19 cellular contexts compared by ENCODE assay signal in the genomic region with DNA sequence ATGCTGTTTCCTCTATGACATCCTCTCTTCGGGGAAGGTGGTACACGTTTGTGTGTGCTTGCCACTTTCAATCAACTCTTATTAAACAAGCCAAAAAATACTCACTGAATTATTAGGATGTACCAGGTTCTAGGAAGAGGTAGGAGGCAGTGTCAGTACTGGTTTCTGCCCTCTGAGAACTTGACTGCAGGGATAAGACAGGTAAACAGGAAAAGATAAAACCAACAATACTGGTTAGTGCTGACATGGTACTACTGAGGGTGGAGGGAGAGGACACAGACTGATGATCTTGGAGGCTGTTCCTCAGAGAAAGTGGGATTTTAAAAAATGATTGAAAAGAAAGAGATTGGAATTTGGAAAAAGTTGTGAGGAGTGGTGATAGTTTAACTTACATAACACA.
"Had no signal": no experiment of that assay in that cellular context is flagged by ENCODE, and none has a peak within 500 bp of the region (broad histone marks: within the 10 kb centered on the region; RNA-seq: fewer than 3 reads in every experiment).

No MANE protein-coding gene starts in this region.

- H3K36me3 Mint-ChIP-seq: natural killer cell treated with Interleukin-12 subunit alpha and Interleukin-12 subunit beta and Interleukin-15 and Interleukin-18, amount 100 ng/mL, for 72 hours; stimulated activated naive B cell treated with anti-CD40 and anti-IgM and Interleukin-4, amounts not matched to agents 10 μg/mL and 1 μg/mL and 100 μg/mL, for 72 hours had no signal

- ATAC-seq: activated naive CD4-positive, alpha-beta T cell treated with anti-CD3 and anti-CD28 coated beads, Interleukin-2, amount 50 U/mL, for 72 hours; foreskin keratinocyte; natural killer cell treated with Interleukin-12 subunit alpha and Interleukin-12 subunit beta and Interleukin-15 and Interleukin-18, amount 100 ng/mL, for 72 hours; stimulated activated naive B cell treated with anti-CD40 and anti-IgM and Interleukin-4, amounts not matched to agents 10 μg/mL and 1 μg/mL and 100 μg/mL, for 72 hours had no signal

- H3K27ac ChIP-seq: brain microvascular endothelial cell, foreskin keratinocyte, left ventricle myocardium inferior, transverse colon had no signal

- H3K4me3 Mint-ChIP-seq: central memory CD8-positive, alpha-beta T cell; natural killer cell treated with Interleukin-12 subunit alpha and Interleukin-12 subunit beta and Interleukin-15 and Interleukin-18, amount 100 ng/mL, for 72 hours; stimulated activated naive B cell treated with anti-CD40 and anti-IgM and Interleukin-4, amounts not matched to agents 10 μg/mL and 1 μg/mL and 100 μg/mL, for 72 hours had no signal

- FAIRE-seq: endothelial cell of umbilical vein had no signal

- H3K36me3 ChIP-seq: brain microvascular endothelial cell, left ventricle myocardium inferior, transverse colon had no signal

- DNase-seq: activated CD4-positive, CD25-positive, alpha-beta regulatory T cell treated with anti-CD3 and anti-CD28 coated beads, Interleukin-2, amount 50 U/mL, for 72 hours; activated CD8-positive, alpha-beta memory T cell treated with anti-CD3 and anti-CD28 coated beads for 24 hours; anterior cingulate cortex; brain microvascular endothelial cell; cortex of kidney; effector CD4-positive, alpha-beta T cell; foreskin keratinocyte; glutamatergic neuron; left ventricle myocardium inferior; retina; stimulated activated CD4-positive, alpha-beta T cell treated with anti-CD3 and anti-CD28 coated beads, Interleukin-2, amount 100 ng/mL, for 48 hours; stimulated activated naive B cell treated with anti-CD40 and anti-IgM and Interleukin-4, amounts not matched to agents 10 μg/mL and 1 μg/mL and 100 μg/mL, for 72 hours; T1000; transverse colon had no signal

- H3K27ac Mint-ChIP-seq: activated T-helper 2 cell treated with anti-CD3 and anti-CD28 coated beads, Interferon-gamma antibody, Interleukin-2, Interleukin-4, amounts not matched to agents 10 μg/mL and 5 μg/mL and 100 μg/mL, durations not matched to agents 14 hours and 24 hours and 36 hours; stimulated activated naive B cell treated with anti-CD40 and anti-IgM and Interleukin-4, amounts not matched to agents 10 μg/mL and 1 μg/mL and 100 μg/mL, for 72 hours had no signal

- H3K27me3 Mint-ChIP-seq: central memory CD8-positive, alpha-beta T cell had no signal

- H3K9me3 ChIP-seq: transverse colon had no signal

- H3K9me3 Mint-ChIP-seq: central memory CD8-positive, alpha-beta T cell; natural killer cell treated with Interleukin-12 subunit alpha and Interleukin-12 subunit beta and Interleukin-15 and Interleukin-18, amount 100 ng/mL, for 72 hours had no signal

- H3K4me1 ChIP-seq: transverse colon had no signal

- H3K4me3 ChIP-seq: left ventricle myocardium inferior, transverse colon had no signal

- H3K27me3 ChIP-seq: brain microvascular endothelial cell, foreskin keratinocyte, transverse colon had no signal
